8 cellular contexts compared by ENCODE assay signal in the genomic region with DNA sequence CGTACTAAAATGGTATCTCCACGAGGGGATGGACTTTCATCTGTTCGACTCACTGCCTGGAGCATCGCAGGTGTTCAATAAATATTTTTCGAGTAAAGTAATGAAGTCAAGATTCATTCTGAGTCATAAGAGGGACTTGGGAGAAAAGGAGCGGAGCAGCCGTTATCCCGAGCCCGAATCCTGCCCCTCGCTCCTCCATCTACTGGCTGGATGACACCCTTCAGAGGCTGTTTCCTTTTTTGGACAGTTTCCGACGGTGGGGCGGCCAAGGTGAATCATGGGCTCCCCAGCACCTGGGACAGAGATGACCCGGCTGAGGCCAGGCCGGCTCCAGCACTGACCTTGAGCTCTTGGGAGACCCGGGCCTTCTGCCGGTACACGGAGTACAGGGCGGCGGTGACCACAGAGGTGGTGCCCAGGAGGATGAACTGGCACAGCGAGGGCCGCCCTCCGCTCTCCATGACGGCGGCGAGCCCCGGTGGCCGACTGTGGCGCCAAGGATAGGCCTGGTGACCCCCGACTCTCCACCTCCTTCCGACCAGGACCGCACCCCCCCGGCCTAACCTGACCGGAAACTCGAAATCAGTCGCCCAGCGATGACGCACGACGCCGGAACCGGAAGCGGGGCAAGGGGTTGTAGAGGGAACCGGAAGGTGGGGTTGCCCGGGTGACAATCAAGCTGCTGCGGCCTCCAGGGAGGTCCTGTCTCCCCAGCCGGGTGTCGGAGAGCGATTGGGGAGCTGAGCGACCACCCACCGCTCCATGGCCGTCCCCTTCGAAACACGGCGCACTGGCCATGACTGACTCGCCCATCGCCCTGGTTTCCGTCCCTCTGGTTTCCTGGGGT. TPM values are rescaled to one million over a fixed set of nuclear protein-coding genes. Genes with fewer than 3 reads are reported as not detected.
A peak's percentile ranks its signal among the peaks of the same experiment; 100 is the strongest.
DNase-seq lines count a peak whose midpoint lies in the region; ATAC-seq, FAIRE-seq and TF ChIP-seq lines count a peak whose summit lies in the region.

MUL1 (minus strand) TSS at position 588 of the 847 bp plus-strand sequence; CDS start at position 461, 127 bp downstream.

- intact Hi-C loops in Right ventricle myocardium superior (cut with DNase I) (no loop called here), pancreas (cut with DNase I) (no loop called here), thyroid gland (cut with DNase I) (no loop called here)

- peak within 1 kb of the TSS; percentile 92 for H3K4me3 Mint-ChIP-seq in activated naive CD8-positive, alpha-beta T cell treated with anti-CD3 and anti-CD28 coated beads, Interleukin-2, amount 50 U/mL, for 24 hours

- H3K27ac Mint-ChIP-seq in activated naive CD8-positive, alpha-beta T cell treated with anti-CD3 and anti-CD28 coated beads, Interleukin-2, amount 50 U/mL, for 24 hours: peak within 1 kb of the TSS; percentile 70

- H3K27me3 ChIP-seq in pancreas (no peaks in the 10 kb centered on the region), thyroid gland (no peaks in the 10 kb centered on the region)

- peaks cover under 1% of the 10 kb centered on the region for H3K27me3 Mint-ChIP-seq in activated naive CD8-positive, alpha-beta T cell treated with anti-CD3 and anti-CD28 coated beads, Interleukin-2, amount 50 U/mL, for 24 hours

- 0 to 1% methylated on average over 48 to 58 of the region's 58 CpGs for WGBS in pancreas, 2 donors
- WGBS in thyroid gland, 2 donors: 1 to 3% methylated on average over 28 to 34 of the region's 58 CpGs

- H3K9me3 Mint-ChIP-seq in activated naive CD8-positive, alpha-beta T cell treated with anti-CD3 and anti-CD28 coated beads, Interleukin-2, amount 50 U/mL, for 24 hours: no peaks in the 10 kb centered on the region

- peak within 1 kb of the TSS; percentile 89 to 99 (median 96) for H3K4me3 ChIP-seq in pancreas
- H3K4me3 ChIP-seq in thyroid gland (replicated peaks in 1 of 3): peak within 1 kb of the TSS; percentile 62 to 92 (median 76)

- TF ChIP-seq CTCF in GM10266 (IDR thresholded peaks at IDR 0.05; ENCODE audit: control insufficient read depth, insufficient read depth, low read depth, missing control alignments): no peak
- no peak for TF ChIP-seq CTCF in pancreas (IDR thresholded peaks at IDR 0.05)
- no peak for TF ChIP-seq CTCF in thyroid gland (IDR thresholded peaks at IDR 0.05)

- H3K9me3 ChIP-seq in pancreas (no peaks in the 10 kb centered on the region), thyroid gland (no peaks in the 10 kb centered on the region)

- H3K36me3 ChIP-seq in pancreas (no peaks in the 10 kb centered on the region), thyroid gland (no peaks in the 10 kb centered on the region)

- H3K4me1 ChIP-seq in pancreas (peaks cover 0 to 15% (median 8%) of the 10 kb centered on the region in 3 donors), thyroid gland (peaks cover 15 to 22% of the 10 kb centered on the region in 2 donors)

- DNase-seq in GM10266 (ENCODE audit: extremely low spot score) (peak; percentile 90), NCI-H1436 (lab: John Stamatoyannopoulos, UW) (peak; percentile 83), SW480 (ENCODE audit: low spot score) (peak; percentile 84), Right ventricle myocardium superior (peak; percentile 97), pancreas (peak; percentile 91 to 98 (median 94)), thyroid gland (peak; percentile 94 to 97)
- peak; percentile 98 for DNase-seq in activated naive CD8-positive, alpha-beta T cell treated with anti-CD3 and anti-CD28 coated beads, Interleukin-2, amount 50 U/mL, for 24 hours

- peak; percentile 97 for ATAC-seq in HG02759 (IDR thresholded peaks at IDR 0.05; ENCODE audit: unreplicated experiment)
- ATAC-seq in activated naive CD8-positive, alpha-beta T cell treated with anti-CD3 and anti-CD28 coated beads, Interleukin-2, amount 50 U/mL, for 24 hours: peak; percentile 98
- peak; percentile 99 for ATAC-seq in Right ventricle myocardium superior (ENCODE audit: poor library complexity)
- peak; percentile 99 to 100 (median 99) for ATAC-seq in pancreas

- H3K4me1 Mint-ChIP-seq in activated naive CD8-positive, alpha-beta T cell treated with anti-CD3 and anti-CD28 coated beads, Interleukin-2, amount 50 U/mL, for 24 hours: peaks cover 29% of the 10 kb centered on the region

- peaks cover 2% of the 10 kb centered on the region for H3K36me3 Mint-ChIP-seq in activated naive CD8-positive, alpha-beta T cell treated with anti-CD3 and anti-CD28 coated beads, Interleukin-2, amount 50 U/mL, for 24 hours (ENCODE audit: low read depth)

- H3K27ac ChIP-seq in pancreas (peak within 1 kb of the TSS; percentile 48 to 63 (median 56)), thyroid gland (peak within 1 kb of the TSS; percentile 12 to 73 (median 54))

- peak in 1 of 2 donors; percentile 72 for TF ChIP-seq POLR2A in thyroid gland (IDR thresholded peaks at IDR 0.05)

- no peak for FAIRE-seq in pancreas (lab: Jason Lieb, UNC)

RNA-seq across cellular contexts. Expression of gene MUL1, which starts in this region (rescaled TPM):
- total RNA-seq in Right ventricle myocardium superior (42.1 TPM), pancreas (10 to 100 TPM in 5 of 6 donors, 1 to 10 TPM in 1; 9.9 to 16.5 (median 12.2) TPM), thyroid gland (10 to 100 TPM; 30.1 to 42.1 (median 35.0) TPM)
- polyA plus RNA-seq in pancreas: 10 to 100 TPM in 1 of 2 donors, 1 to 10 TPM in 1; 3.5 to 10.6 TPM

Comparison
In these comparisons a context has a peak if more than half of its experiments do, and no peak if none do; other contexts are left out.
1. Peak in every context shown above with its lines: DNase-seq, ATAC-seq, H3K4me3 ChIP-seq and H3K27ac ChIP-seq.